In genomic region chr4:173121044-173121685, GRCh38 we compare ENCODE assay signal across 10 cellular contexts. TPM values are rescaled to one million over a fixed set of nuclear protein-coding genes. Genes with fewer than 3 reads are reported as not detected.
DNase-seq lines count a peak whose midpoint lies in the region; ATAC-seq, FAIRE-seq and TF ChIP-seq lines count a peak whose summit lies in the region.
"Had no signal": no experiment of that assay in that cellular context is flagged by ENCODE, and none has a peak within 500 bp of the region (broad histone marks: within the 10 kb centered on the region; RNA-seq: fewer than 3 reads in every experiment).

No MANE protein-coding gene starts in this region.

- H3K9me3 Mint-ChIP-seq in stimulated activated naive B cell treated with anti-CD40 and anti-IgM and Interleukin-4, amounts not matched to agents 10 μg/mL and 1 μg/mL and 100 μg/mL, for 72 hours, result peaks cover 4 to 14% of the 10 kb centered on the region in 2 donors
- H3K9me3 Mint-ChIP-seq in nephron progenitor cell, result peaks cover 5% of the 10 kb centered on the region

- H3K27me3 Mint-ChIP-seq in stimulated activated naive B cell treated with anti-CD40 and anti-IgM and Interleukin-4, amounts not matched to agents 10 μg/mL and 1 μg/mL and 100 μg/mL, for 72 hours, result no peaks in the 10 kb centered on the region
- no peaks in the 10 kb centered on the region for H3K27me3 Mint-ChIP-seq in nephron progenitor cell (ENCODE audit: low read depth, poor library complexity)
- H3K27me3 Mint-ChIP-seq: CD4-positive, CD25-positive, alpha-beta regulatory T cell had no signal

- no peak for TF ChIP-seq POLR2A in H54 (IDR thresholded peaks at IDR 0.05; ENCODE audit: low read depth, low read length)

- DNase-seq in NCI-H748 (lab: John Stamatoyannopoulos, UW; ENCODE audit: unreplicated experiment) (peak; percentile 60), NCI-H748 treated with DMSO at 0.1 percent for 48 hours (lab: John Stamatoyannopoulos, UW) (no peak), H54 (ENCODE audit: insufficient read length, low spot score) (peak; percentile 1), Kasumi-1 (lab: John Stamatoyannopoulos, UW) (peak; percentile 74), dermis microvascular lymphatic vessel endothelial cell (ENCODE audit: low read depth in 2 of 2) (peak; percentile 6 to 38), nephron progenitor cell (no peak), hippocampal formation (lab: John Stamatoyannopoulos, UW) (no peak)
- DNase-seq in stimulated activated naive B cell treated with anti-CD40 and anti-IgM and Interleukin-4, amounts not matched to agents 10 μg/mL and 1 μg/mL and 100 μg/mL, for 72 hours, result no peak

- H3K27ac Mint-ChIP-seq in stimulated activated naive B cell treated with anti-CD40 and anti-IgM and Interleukin-4, amounts not matched to agents 10 μg/mL and 1 μg/mL and 100 μg/mL, for 72 hours, result no peak overlapping the region
- no peak overlapping the region for H3K27ac Mint-ChIP-seq in nephron progenitor cell

- H3K36me3 Mint-ChIP-seq in stimulated activated naive B cell treated with anti-CD40 and anti-IgM and Interleukin-4, amounts not matched to agents 10 μg/mL and 1 μg/mL and 100 μg/mL, for 72 hours, result peaks cover 12 to 14% of the 10 kb centered on the region in 2 donors
- no peaks in the 10 kb centered on the region for H3K36me3 Mint-ChIP-seq in nephron progenitor cell (ENCODE audit: low read depth)
- H3K36me3 Mint-ChIP-seq: CD4-positive, CD25-positive, alpha-beta regulatory T cell had no signal

- ATAC-seq in stimulated activated naive B cell treated with anti-CD40 and anti-IgM and Interleukin-4, amounts not matched to agents 10 μg/mL and 1 μg/mL and 100 μg/mL, for 72 hours (replicated peaks), result peak; percentile 82 to 88
- ATAC-seq: psoas muscle had no signal

- FAIRE-seq in H54 (lab: Jason Lieb, UNC), result no peak

- H3K4me1 Mint-ChIP-seq in stimulated activated naive B cell treated with anti-CD40 and anti-IgM and Interleukin-4, amounts not matched to agents 10 μg/mL and 1 μg/mL and 100 μg/mL, for 72 hours, result peaks cover 9 to 17% of the 10 kb centered on the region in 2 donors
- H3K4me1 Mint-ChIP-seq in nephron progenitor cell, result peaks cover 4% of the 10 kb centered on the region

- H3K4me3 Mint-ChIP-seq in stimulated activated naive B cell treated with anti-CD40 and anti-IgM and Interleukin-4, amounts not matched to agents 10 μg/mL and 1 μg/mL and 100 μg/mL, for 72 hours, result no peak overlapping the region
- H3K4me3 Mint-ChIP-seq in nephron progenitor cell, result no peak overlapping the region
- H3K4me3 Mint-ChIP-seq: CD4-positive, CD25-positive, alpha-beta regulatory T cell had no signal

- no peak for TF ChIP-seq CTCF in nephron progenitor cell (IDR thresholded peaks at IDR 0.05)

RNA-seq across cellular contexts. Expression of gene GALNT7, which starts 47.4 kb away (rescaled TPM):
- 19.1 and 21.2 TPM in 2 replicates for total RNA-seq in dermis microvascular lymphatic vessel endothelial cell

Comparison
In these comparisons a context has a peak if more than half of its experiments do, and no peak if none do; other contexts are left out.
1. DNase-seq: peak in NCI-H748 (single experiment), H54 (single experiment), Kasumi-1 (2 of 2) and dermis microvascular lymphatic vessel endothelial cell (2 of 2); none in NCI-H748 treated with DMSO at 0.1 percent for 48 hours (single experiment), stimulated activated naive B cell treated with anti-CD40 and anti-IgM and Interleukin-4, amounts not matched to agents 10 μg/mL and 1 μg/mL and 100 μg/mL, for 72 hours (single experiment), nephron progenitor cell (single experiment) and hippocampal formation (0 of 2).